Comparison of ENCODE assay signal across 21 cellular contexts in the genomic region with DNA sequence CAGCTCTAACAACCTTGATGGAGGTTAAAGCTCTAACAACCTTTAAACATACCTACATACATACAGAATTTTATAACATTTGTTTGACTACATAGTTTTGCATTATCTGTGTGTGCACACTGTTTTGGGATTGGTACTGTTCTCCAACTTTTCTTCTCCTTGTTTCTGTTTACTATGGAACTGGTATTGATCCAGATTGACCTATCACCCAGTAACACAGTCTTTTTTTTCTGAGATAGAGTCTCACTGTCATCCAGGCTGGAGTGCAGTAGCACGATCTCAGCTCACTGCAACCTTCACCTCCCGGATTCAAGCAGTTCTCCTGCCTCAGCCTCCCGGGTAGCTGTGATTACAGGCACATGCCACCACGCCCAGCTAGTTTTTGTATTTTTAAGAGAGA. TPM values are rescaled to one million over a fixed set of nuclear protein-coding genes. Genes with fewer than 3 reads are reported as not detected.
DNase-seq lines count a peak whose midpoint lies in the region; ATAC-seq and TF ChIP-seq lines count a peak whose summit lies in the region.
"Had no signal": no experiment of that assay in that cellular context is flagged by ENCODE, and none has a peak within 500 bp of the region (broad histone marks: within the 10 kb centered on the region; RNA-seq: fewer than 3 reads in every experiment).

No MANE protein-coding gene starts in this region.

- POLR2A ChIA-PET in SK-N-SH (lab: Yijun Ruan, JAX) = no interaction called here

- CTCF ChIA-PET in SK-N-SH (lab: Yijun Ruan, JAX) = interaction anchor here (0.7 to 0.8 kb wide), 2 partner anchors 11 to 48 kb away, joined by 3 to 4 read pairs; no protein-coding TSS in a partner anchor

- H3K4me3 ChIP-seq in trophoblast cell (ENCODE audit: low read depth, low read length) = no peak overlapping the region
- H3K4me3 ChIP-seq in SK-N-SH (ENCODE audit: low read depth in 2 of 2, low read length in 1 of 2) = no peak overlapping the region
- H3K4me3 ChIP-seq: BLaER1, GM12878 had no signal

- H3K4me1 ChIP-seq in trophoblast cell (ENCODE audit: control insufficient read depth in 1 of 2, insufficient read depth in 2 of 2, low read length in 2 of 2) (peaks cover 0 to 3% of the 10 kb centered on the region in 2 experiments), SK-N-SH (ENCODE audit: control insufficient read depth in 1 of 2, insufficient read depth in 2 of 2, low read depth in 1 of 2, low read length in 1 of 2) (peaks cover 0 to 2% of the 10 kb centered on the region in 2 experiments; a peak in 2 of 4 replicates)
- H3K4me1 ChIP-seq: BLaER1 had no signal

- no peak overlapping the region for H2BK120ac ChIP-seq in trophoblast cell (ENCODE audit: insufficient read depth, low read length, poor library complexity)

- H3K9me3 Mint-ChIP-seq in activated T-cell treated with anti-CD3 and anti-CD28 coated beads, Interleukin-2, amount 50 U/mL, for 72 hours = peaks cover 8% of the 10 kb centered on the region in 2 donors
- peaks cover 15% of the 10 kb centered on the region for H3K9me3 Mint-ChIP-seq in activated T-cell treated with anti-CD3 and anti-CD28 coated beads, Interleukin-2, amount 50 U/mL, for 24 hours
- no peaks in the 10 kb centered on the region for H3K9me3 Mint-ChIP-seq in chondrocyte (ENCODE audit: low read depth)

- TF ChIP-seq RAD21 in SK-N-SH (IDR thresholded peaks at IDR 0.05; ENCODE audit: low read length) = no peak

- H2AK5ac ChIP-seq in trophoblast cell (ENCODE audit: low read length) = no peak overlapping the region

- no CpG with 5 or more reads among the region's 4 CpGs for WGBS in trophoblast cell (ENCODE audit: extremely low coverage, insufficient coverage, insufficient read length)
- WGBS in SK-N-SH (ENCODE audit: low lambda C conversion rate) = 98% methylated on average over 4 of the region's 4 CpGs

- peaks cover 27% of the 10 kb centered on the region for H4K20me1 ChIP-seq in SK-N-SH (ENCODE audit: insufficient read depth)
- H4K20me1 ChIP-seq: BLaER1 had no signal

- no peak overlapping the region for H3K4me3 Mint-ChIP-seq in activated T-cell treated with anti-CD3 and anti-CD28 coated beads, Interleukin-2, amount 50 U/mL, for 72 hours
- no peak overlapping the region for H3K4me3 Mint-ChIP-seq in activated T-cell treated with anti-CD3 and anti-CD28 coated beads, Interleukin-2, amount 50 U/mL, for 24 hours
- no peak overlapping the region for H3K4me3 Mint-ChIP-seq in T-helper 17 cell
- no peak overlapping the region for H3K4me3 Mint-ChIP-seq in chondrocyte (ENCODE audit: unreplicated experiment)
- H3K4me3 Mint-ChIP-seq: CD8-positive, alpha-beta T cell had no signal

- H3K27ac ChIP-seq in trophoblast cell (ENCODE audit: low read depth, low read length) (peak overlapping the region; percentile 16), SK-N-SH (ENCODE audit: low read depth in 2 of 2, low read length in 1 of 2) (no peak overlapping the region)
- H3K27ac ChIP-seq: BLaER1, KMS-11 had no signal

- H3K18ac ChIP-seq in trophoblast cell (ENCODE audit: low read length) = no peak overlapping the region

- no peak overlapping the region for H3K4me2 ChIP-seq in trophoblast cell (ENCODE audit: low read length)
- no peak overlapping the region for H3K4me2 ChIP-seq in SK-N-SH
- H3K4me2 ChIP-seq: BLaER1, KMS-11 had no signal

- H3K27me3 Mint-ChIP-seq in activated T-cell treated with anti-CD3 and anti-CD28 coated beads, Interleukin-2, amount 50 U/mL, for 72 hours (ENCODE audit: low read depth) = no peaks in the 10 kb centered on the region
- no peaks in the 10 kb centered on the region for H3K27me3 Mint-ChIP-seq in activated T-cell treated with anti-CD3 and anti-CD28 coated beads, Interleukin-2, amount 50 U/mL, for 24 hours
- no peaks in the 10 kb centered on the region for H3K27me3 Mint-ChIP-seq in T-helper 17 cell
- no peaks in the 10 kb centered on the region for H3K27me3 Mint-ChIP-seq in chondrocyte (ENCODE audit: low read depth)

- no peak overlapping the region for H3K4ac ChIP-seq in trophoblast cell (ENCODE audit: low read depth, low read length)

- no peak overlapping the region for H4K91ac ChIP-seq in trophoblast cell (ENCODE audit: low read depth, low read length)

- no peak for ATAC-seq in activated T-cell treated with anti-CD3 and anti-CD28 coated beads, Interleukin-2, amount 50 U/mL, for 72 hours (replicated peaks in 1 of 2)
- ATAC-seq in T-helper 17 cell = no peak
- ATAC-seq: CD8-positive, alpha-beta T cell; GM12878 had no signal

- no peak overlapping the region for H4K12ac ChIP-seq in trophoblast cell (ENCODE audit: low read depth, low read length)

- H2BK12ac ChIP-seq in trophoblast cell (ENCODE audit: low read length) = no peak overlapping the region

- no peak overlapping the region for H3K14ac ChIP-seq in trophoblast cell (ENCODE audit: low read length)

- H3K27me3 ChIP-seq in trophoblast cell (ENCODE audit: insufficient read depth, low read length) (no peaks in the 10 kb centered on the region), SK-N-SH (ENCODE audit: insufficient read depth) (no peaks in the 10 kb centered on the region)
- H3K27me3 ChIP-seq: BLaER1 had no signal

- H3F3A ChIP-seq in SK-N-SH (replicated peaks; ENCODE audit: insufficient read depth) = no peaks in the 10 kb centered on the region

- H3K79me1 ChIP-seq in trophoblast cell (ENCODE audit: low read length) = peaks cover 2% of the 10 kb centered on the region

- no peak overlapping the region for H4K8ac ChIP-seq in trophoblast cell (ENCODE audit: low read depth, low read length)

- TF ChIP-seq CTCF in chondrocyte (IDR thresholded peaks at IDR 0.05) = no peak
- no peak for TF ChIP-seq CTCF in SK-N-SH (IDR thresholded peaks at IDR 0.05)

- H2AFZ ChIP-seq in trophoblast cell (ENCODE audit: insufficient read depth, low read length, poor library complexity) = no peak overlapping the region
- no peak overlapping the region for H2AFZ ChIP-seq in SK-N-SH (ENCODE audit: low read depth)

- peaks cover 32 to 84% of the 10 kb centered on the region in 2 donors for H3K36me3 Mint-ChIP-seq in activated T-cell treated with anti-CD3 and anti-CD28 coated beads, Interleukin-2, amount 50 U/mL, for 72 hours (ENCODE audit: insufficient read depth in 2 of 2)
- H3K36me3 Mint-ChIP-seq in activated T-cell treated with anti-CD3 and anti-CD28 coated beads, Interleukin-2, amount 50 U/mL, for 24 hours (ENCODE audit: low read depth) = peaks cover 97% of the 10 kb centered on the region
- peaks cover 16% of the 10 kb centered on the region for H3K36me3 Mint-ChIP-seq in T-helper 17 cell (ENCODE audit: low read depth)
- H3K36me3 Mint-ChIP-seq in chondrocyte (ENCODE audit: low read depth) = peaks cover 30% of the 10 kb centered on the region

- H3K9me3 ChIP-seq in T-helper 17 cell (ENCODE audit: control insufficient read depth, low read length, poor library complexity, severe bottlenecking) (peaks cover 8% of the 10 kb centered on the region), trophoblast cell (ENCODE audit: insufficient read depth, low read depth, low read length) (peaks cover 2% of the 10 kb centered on the region), SK-N-SH (no peaks in the 10 kb centered on the region)

- no peak for TF ChIP-seq EP300 in SK-N-SH (IDR thresholded peaks at IDR 0.05; ENCODE audit: borderline replicate concordance in 1 of 2, low read depth in 1 of 2, low read length in 1 of 2)

- H2BK5ac ChIP-seq in trophoblast cell (ENCODE audit: low read depth, low read length, poor library complexity) = no peak overlapping the region

- no peaks in the 10 kb centered on the region for H3K9me2 ChIP-seq in SK-N-SH

- H3K9ac ChIP-seq in trophoblast cell (ENCODE audit: low read length) (no peak overlapping the region), SK-N-SH (no peak overlapping the region)
- H3K9ac ChIP-seq: BLaER1, KMS-11 had no signal

- peak overlapping the region; percentile 51 for H3K27ac Mint-ChIP-seq in activated T-cell treated with anti-CD3 and anti-CD28 coated beads, Interleukin-2, amount 50 U/mL, for 72 hours
- no peak overlapping the region for H3K27ac Mint-ChIP-seq in activated T-cell treated with anti-CD3 and anti-CD28 coated beads, Interleukin-2, amount 50 U/mL, for 24 hours
- H3K27ac Mint-ChIP-seq in T-helper 17 cell (peak overlapping the region; percentile 45), chondrocyte (ENCODE audit: unreplicated experiment) (peak overlapping the region; percentile 38)
- H3K27ac Mint-ChIP-seq: CD8-positive, alpha-beta T cell had no signal

- H3K36me3 ChIP-seq in trophoblast cell (ENCODE audit: control insufficient read depth in 1 of 2, insufficient read depth in 2 of 2, low read length in 2 of 2) (peaks cover 18 to 23% of the 10 kb centered on the region in 2 experiments), SK-N-SH (replicated peaks in 1 of 2; ENCODE audit: control insufficient read depth in 1 of 2, insufficient read depth in 2 of 2, low read length in 1 of 2) (peaks cover 25 to 52% of the 10 kb centered on the region in 2 experiments)

- no peaks in the 10 kb centered on the region for H3K79me2 ChIP-seq in trophoblast cell (ENCODE audit: control insufficient read depth, insufficient read depth, low read length, poor library complexity)
- H3K79me2 ChIP-seq in SK-N-SH (ENCODE audit: insufficient read depth) = peaks cover 83% of the 10 kb centered on the region

- no peak overlapping the region for H3K23ac ChIP-seq in trophoblast cell (ENCODE audit: low read length)

- DNase-seq in activated T-cell treated with anti-CD3 and anti-CD28 coated beads, Interleukin-2, amount 50 U/mL, for 72 hours = no peak
- no peak for DNase-seq in activated T-cell treated with anti-CD3 and anti-CD28 coated beads, Interleukin-2, amount 50 U/mL, for 24 hours
- DNase-seq in T-helper 17 cell (no peak), chondrocyte (ENCODE audit: low spot score) (no peak), trophoblast cell (no peak), SK-N-SH (no peak), NCI-H524 treated with DMSO at 0.1 percent for 48 hours (lab: John Stamatoyannopoulos, UW) (no peak)
- no peak for DNase-seq in activated CD4-positive, CD25-positive, alpha-beta regulatory T cell treated with anti-CD3 and anti-CD28 coated beads, Interleukin-2, amount 50 U/mL, for 72 hours
- DNase-seq: CD8-positive, alpha-beta T cell; DMS53; EL; MV-4-11; NCI-H187; NCI-H2107; NCI-H510A treated with DMSO at 0.1 percent for 48 hours; NCI-H82; OCI-M1; SHP77 had no signal

- peaks cover 71% of the 10 kb centered on the region for H3K4me1 Mint-ChIP-seq in activated T-cell treated with anti-CD3 and anti-CD28 coated beads, Interleukin-2, amount 50 U/mL, for 72 hours (ENCODE audit: low read depth)
- peaks cover 84% of the 10 kb centered on the region for H3K4me1 Mint-ChIP-seq in activated T-cell treated with anti-CD3 and anti-CD28 coated beads, Interleukin-2, amount 50 U/mL, for 24 hours (ENCODE audit: low read depth)
- H3K4me1 Mint-ChIP-seq in T-helper 17 cell (peaks cover 24% of the 10 kb centered on the region), chondrocyte (ENCODE audit: low read depth) (peaks cover 22% of the 10 kb centered on the region)

RNA-seq across cellular contexts. Expression of a gene that starts 16.7 kb away (rescaled TPM):
- 1 to 10 TPM; 5.4 to 7.2 TPM for total RNA-seq in activated T-cell treated with anti-CD3 and anti-CD28 coated beads, Interleukin-2, amount 50 U/mL, for 72 hours
- total RNA-seq in T-helper 17 cell = 10 to 100 TPM in 1 of 2 donors, 1 to 10 TPM in 1; 9.0 to 11.4 TPM
- total RNA-seq in chondrocyte = 1.1 to 2.8 TPM (median 1.5 TPM) in 3 replicates
- polyA plus RNA-seq in trophoblast cell (2013) = 0.25 and 0.29 TPM in 2 replicates
- polyA plus RNA-seq in SK-N-SH (2012; rRNA removed) = not detected in 2 replicates
- polyA plus RNA-seq in SK-N-SH (2012; cell fraction: cytosol; rRNA removed) = not detected in 2 replicates
- polyA plus RNA-seq in SK-N-SH (2012; cell fraction: nucleus; rRNA removed) = 0.11 and 0.38 TPM in 2 replicates
